In genomic region chr17:65541453-65541852, GRCh38 we compare ENCODE assay signal across 19 cellular contexts.
"Had no signal": no experiment of that assay in that cellular context is flagged by ENCODE, and none has a peak within 500 bp of the region (broad histone marks: within the 10 kb centered on the region; RNA-seq: fewer than 3 reads in every experiment).

No MANE protein-coding gene starts in this region.

- H3K4me3 ChIP-seq: adrenal gland, ascending aorta, colonic mucosa, dorsolateral prefrontal cortex, esophagus muscularis mucosa, left ventricle myocardium inferior, right atrium auricular region, tibial artery had no signal

- DNase-seq: activated CD4-positive, alpha-beta T cell treated with anti-CD3 and anti-CD28 coated beads, Interleukin-2, amount 50 U/mL, for 1 hour; activated CD4-positive, CD25-positive, alpha-beta regulatory T cell treated with anti-CD3 and anti-CD28 coated beads, Interleukin-2, amount 50 U/mL, for 72 hours; activated CD8-positive, alpha-beta T cell treated with anti-CD3 and anti-CD28 coated beads, Interleukin-2, amount 10 ng/mL, durations not matched to agents 7 days and 5 days; activated gamma-delta T cell treated with Interleukin-2 at 50 U/mL for 16 hours; adrenal gland; colonic mucosa; dorsolateral prefrontal cortex; effector memory CD8-positive, alpha-beta T cell; hippocampal formation; left ventricle myocardium inferior; stimulated activated CD4-positive, alpha-beta T cell treated with anti-CD3 and anti-CD28 coated beads, Interleukin-4, amount 100 ng/mL, for 24 hours; stimulated activated naive CD8-positive, alpha-beta T cell treated with anti-CD3 and anti-CD28 coated beads, Interleukin-15, Interleukin-2, amounts not matched to agents 100 U/mL and 50 U/mL, for 24 hours; substantia nigra; tibial artery had no signal

- ATAC-seq: activated CD8-positive, alpha-beta T cell treated with anti-CD3 and anti-CD28 coated beads, Interleukin-2, amount 10 ng/mL, durations not matched to agents 7 days and 5 days; effector memory CD8-positive, alpha-beta T cell; stimulated activated naive CD8-positive, alpha-beta T cell treated with anti-CD3 and anti-CD28 coated beads, Interleukin-15, Interleukin-2, amounts not matched to agents 100 U/mL and 50 U/mL, for 24 hours had no signal

- H3K4me1 ChIP-seq: tibial artery had no signal

- FAIRE-seq: frontal cortex had no signal

- H3K27ac ChIP-seq: adrenal gland, ascending aorta, colonic mucosa, esophagus muscularis mucosa, left ventricle myocardium inferior, tibial artery, VCaP had no signal

- H3K27me3 ChIP-seq: adrenal gland, ascending aorta, colonic mucosa, dorsolateral prefrontal cortex, esophagus muscularis mucosa, right atrium auricular region, tibial artery had no signal

- H3K9me3 ChIP-seq: adrenal gland, ascending aorta, colonic mucosa, esophagus muscularis mucosa, left ventricle myocardium inferior, right atrium auricular region, tibial artery had no signal
